ENCODE assay signal across 33 cellular contexts in the genomic region with DNA sequence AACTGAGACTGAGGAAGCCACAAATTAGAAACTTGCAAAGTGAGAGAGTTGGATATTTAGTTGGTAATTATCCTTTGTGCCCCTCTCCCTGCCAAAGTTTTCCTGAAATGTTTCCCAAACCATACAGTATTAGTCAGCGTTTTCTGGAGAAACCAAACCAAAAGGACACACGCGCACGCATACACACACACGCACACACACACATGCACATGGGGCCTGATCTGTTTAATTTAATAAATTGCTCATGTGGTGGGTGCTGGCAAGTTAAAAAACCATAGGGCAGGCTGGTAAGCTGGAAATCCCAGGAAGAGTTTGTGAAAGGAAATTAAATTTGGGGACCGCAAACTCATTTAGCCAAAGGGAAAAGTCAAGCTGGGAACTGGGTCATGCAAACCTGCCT. TPM values are rescaled to one million over a fixed set of nuclear protein-coding genes. Genes with fewer than 3 reads are reported as not detected.
"Had no signal": no experiment of that assay in that cellular context is flagged by ENCODE, and none has a peak within 500 bp of the region (broad histone marks: within the 10 kb centered on the region; RNA-seq: fewer than 3 reads in every experiment).

No MANE protein-coding gene starts in this region.

- H3K4me3 ChIP-seq: adrenal gland, body of pancreas, gastroesophageal sphincter, heart right ventricle had no signal

- H3K36me3 ChIP-seq: adrenal gland, gastroesophageal sphincter, heart right ventricle had no signal

- H3K27me3 ChIP-seq: adrenal gland, body of pancreas, gastroesophageal sphincter, heart right ventricle had no signal

- H3K27ac ChIP-seq: adrenal gland, body of pancreas, epithelial cell of prostate, gastroesophageal sphincter, heart right ventricle had no signal

- ATAC-seq: activated naive CD8-positive, alpha-beta T cell treated with anti-CD3 and anti-CD28 coated beads, Interleukin-2, amount 50 U/mL, for 24 hours; activated T-cell treated with anti-CD3 and anti-CD28 coated beads, Interleukin-2, amount 50 U/mL, for 72 hours; body of pancreas; gastroesophageal sphincter; heart right ventricle; T-helper 17 cell had no signal

- FAIRE-seq: colon, endometrium, endothelial cell of umbilical vein had no signal

- H3K4me1 ChIP-seq: adrenal gland, body of pancreas, gastroesophageal sphincter, heart right ventricle had no signal

- H3K9me3 ChIP-seq: adrenal gland, body of pancreas, gastroesophageal sphincter had no signal

- DNase-seq: activated CD4-positive, alpha-beta memory T cell treated with anti-CD3 and anti-CD28 coated beads, Interleukin-2, amount 10 ng/mL, durations not matched to agents 7 days and 5 days; activated CD4-positive, alpha-beta T cell treated with anti-CD3 and anti-CD28 coated beads for 4 hours; activated CD4-positive, alpha-beta T cell treated with anti-CD3 and anti-CD28 coated beads, Interleukin-2, amount 10 ng/mL, durations not matched to agents 7 days and 5 days; activated CD4-positive, alpha-beta T cell treated with anti-CD3 and anti-CD28 coated beads, Interleukin-2, amount 50 U/mL, for 4 hours; activated CD4-positive, CD25-positive, alpha-beta regulatory T cell; activated CD4-positive, CD25-positive, alpha-beta regulatory T cell treated with anti-CD3 and anti-CD28 coated beads, Interleukin-2, amount 50 U/mL, for 72 hours; activated CD8-positive, alpha-beta memory T cell treated with anti-CD3 and anti-CD28 coated beads, Interleukin-2, amount 50 U/mL, for 48 hours; activated gamma-delta T cell; activated naive CD4-positive, alpha-beta T cell; activated naive CD8-positive, alpha-beta T cell treated with anti-CD3 and anti-CD28 coated beads for 36 hours; activated naive CD8-positive, alpha-beta T cell treated with anti-CD3 and anti-CD28 coated beads, Interleukin-2, amount 50 U/mL, for 24 hours; activated T-cell treated with anti-CD3 and anti-CD28 coated beads for 4 hours; activated T-cell treated with anti-CD3 and anti-CD28 coated beads, Interleukin-2, amount 50 U/mL, for 24 hours; activated T-cell treated with anti-CD3 and anti-CD28 coated beads, Interleukin-2, amount 50 U/mL, for 72 hours; adrenal gland; amygdala; aorta; body of pancreas; cortex of kidney; effector CD8-positive, alpha-beta T cell; foreskin melanocyte; heart right ventricle; T-helper 1 cell; T-helper 17 cell; T1000 had no signal

RNA-seq across cellular contexts. Expression of a gene that starts 11.7 kb away (rescaled TPM):
- total RNA-seq: chondrocyte, dermis microvascular lymphatic vessel endothelial cell, fibroblast of villous mesenchyme had no signal
